17 cellular contexts compared by ENCODE assay signal in the genomic region with DNA sequence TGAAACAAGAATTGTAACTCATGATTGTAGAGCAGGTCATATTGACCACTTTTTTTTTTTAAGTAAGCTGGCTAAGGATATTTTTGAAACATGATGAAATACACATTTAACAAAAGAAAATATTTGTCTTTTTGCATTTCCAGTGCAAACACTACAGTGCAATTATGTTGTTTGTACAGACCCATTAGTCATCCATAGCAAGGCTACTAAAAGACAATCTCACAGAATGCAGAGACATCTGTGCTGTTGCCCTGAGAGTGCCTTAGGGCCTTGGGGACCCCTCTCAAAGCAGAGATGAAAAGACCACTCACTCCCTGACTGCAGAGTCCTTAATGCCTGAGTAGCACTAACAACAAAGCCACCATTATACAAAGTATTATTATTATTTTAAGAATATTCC.
A peak's percentile ranks its signal among the peaks of the same experiment; 100 is the strongest.
DNase-seq lines count a peak whose midpoint lies in the region; ATAC-seq and TF ChIP-seq lines count a peak whose summit lies in the region.
"Had no signal": no experiment of that assay in that cellular context is flagged by ENCODE, and none has a peak within 500 bp of the region (broad histone marks: within the 10 kb centered on the region; RNA-seq: fewer than 3 reads in every experiment).

No MANE protein-coding gene starts in this region.

- TF ChIP-seq CTCF in transverse colon (IDR thresholded peaks at IDR 0.05) = no peak

- no peak overlapping the region for H3K27ac ChIP-seq in transverse colon
- H3K27ac ChIP-seq: hepatocyte, left ventricle myocardium inferior, upper lobe of right lung had no signal

- TF ChIP-seq EP300 in transverse colon (IDR thresholded peaks at IDR 0.05; ENCODE audit: low read depth) = no peak

- no peak for TF ChIP-seq POLR2A in transverse colon (IDR thresholded peaks at IDR 0.05)

- no peaks in the 10 kb centered on the region for H3K27me3 ChIP-seq in transverse colon
- H3K27me3 ChIP-seq: hepatocyte, upper lobe of right lung had no signal

- ATAC-seq in GM21825 (IDR thresholded peaks at IDR 0.05; ENCODE audit: unreplicated experiment) = no peak
- ATAC-seq: Right ventricle myocardium inferior, upper lobe of right lung had no signal

- no peak overlapping the region for H3K4me3 ChIP-seq in transverse colon
- H3K4me3 ChIP-seq: hepatocyte, left ventricle myocardium inferior, upper lobe of right lung had no signal

- intact Hi-C loops in transverse colon (cut with DNase I; ENCODE audit: low total_unique reads) = no loop called here

- in situ Hi-C loops in KBM-7 (cut with MboI; ENCODE audit: low pct_unique_long_range_greater_than_20kb, low sequenced_read_pairs) (no loop called here), transverse colon (cut with MboI; ENCODE audit: low pct_ligation_motif_present in 1 of 4, low pct_unique_long_range_greater_than_20kb in 1 of 4, low sequenced_read_pairs in 3 of 4) (no loop called here)

- no peaks in the 10 kb centered on the region for H3K36me3 ChIP-seq in transverse colon
- H3K36me3 ChIP-seq: left ventricle myocardium inferior, upper lobe of right lung had no signal

- H3K9me3 ChIP-seq in transverse colon = no peaks in the 10 kb centered on the region
- H3K9me3 ChIP-seq: left ventricle myocardium inferior, upper lobe of right lung had no signal

- H3K4me1 ChIP-seq in transverse colon = no peaks in the 10 kb centered on the region
- H3K4me1 ChIP-seq: left ventricle myocardium inferior, upper lobe of right lung had no signal

- DNase-seq in COLO668 (lab: John Stamatoyannopoulos, UW; ENCODE audit: unreplicated experiment) (peak; percentile 18), NCI-H1417 (lab: John Stamatoyannopoulos, UW) (peak; percentile 71 to 95 (median 88)), NCI-H524 (lab: John Stamatoyannopoulos, UW) (peak; percentile 59 to 74), fibroblast of gingiva (ENCODE audit: low read depth) (peak; percentile 63), KBM-7 (no peak), transverse colon (no peak)
- DNase-seq in stimulated activated naive CD4-positive, alpha-beta T cell treated with Interleukin-2 at 50 U/mL for 16 hours (lab: John Stamatoyannopoulos, UW) = no peak
- DNase-seq: activated naive CD4-positive, alpha-beta T cell treated with anti-CD3 and anti-CD28 coated beads for 36 hours; AML-193; caudate nucleus; left ventricle myocardium inferior; naive B cell; stimulated activated CD4-positive, alpha-beta T cell treated with anti-CD3 and anti-CD28 coated beads, Interleukin-1b, Interleukin-23, amount 100 ng/mL, for 48 hours; upper lobe of right lung had no signal

Comparison
In these comparisons a context has a peak if more than half of its experiments do, and no peak if none do; other contexts are left out.
1. DNase-seq: peak in COLO668 (single experiment), NCI-H1417 (3 of 3), NCI-H524 (2 of 2) and fibroblast of gingiva (single experiment); none in KBM-7 (single experiment), transverse colon (single experiment) and stimulated activated naive CD4-positive, alpha-beta T cell treated with Interleukin-2 at 50 U/mL for 16 hours (single experiment).